9 cellular contexts compared by ENCODE assay signal in genomic region chr1:9069324-9070100, GRCh38. TPM values are rescaled to one million over a fixed set of nuclear protein-coding genes. Genes with fewer than 3 reads are reported as not detected.
DNase-seq lines count a peak whose midpoint lies in the region; ATAC-seq and TF ChIP-seq lines count a peak whose summit lies in the region.
"Had no signal": no experiment of that assay in that cellular context is flagged by ENCODE, and none has a peak within 500 bp of the region (broad histone marks: within the 10 kb centered on the region; RNA-seq: fewer than 3 reads in every experiment).

TSS of gene SLC2A5 (minus strand) at chr1:9069635. CDS start at chr1:9069536, 99 bp downstream.

- ATAC-seq in effector memory CD8-positive, alpha-beta T cell (replicated peaks) = peak; percentile 42

- peaks cover 6% of the 10 kb centered on the region; the same call in 1 of the 2 replicates for H3K27me3 Mint-ChIP-seq in HFFc6 (ENCODE audit: insufficient read depth)
- peaks cover 30 to 64% of the 10 kb centered on the region in 2 donors for H3K27me3 Mint-ChIP-seq in effector memory CD8-positive, alpha-beta T cell
- H3K27me3 Mint-ChIP-seq in activated CD4-positive, alpha-beta memory T cell treated with anti-CD3 and anti-CD28 coated beads, Interleukin-2, amount 10 ng/mL, durations not matched to agents 7 days and 5 days = peaks cover 22% of the 10 kb centered on the region

- TF ChIP-seq CTCF in HFFc6 (IDR thresholded peaks at IDR 0.05) = no peak

- 0 out of 2 replicates have a peak, but pooled peaks cover 4% of the 10 kb centered on the region for H3K36me3 Mint-ChIP-seq in HFFc6 (ENCODE audit: low read depth)
- H3K36me3 Mint-ChIP-seq in effector memory CD8-positive, alpha-beta T cell (ENCODE audit: insufficient read depth) = no peaks in the 10 kb centered on the region
- no peaks in the 10 kb centered on the region for H3K36me3 Mint-ChIP-seq in activated CD4-positive, alpha-beta memory T cell treated with anti-CD3 and anti-CD28 coated beads, Interleukin-2, amount 10 ng/mL, durations not matched to agents 7 days and 5 days (ENCODE audit: low read depth)

- DNase-seq in HFFc6 (no peak), NAMALWA (ENCODE audit: low spot score) (peak; percentile 98), pons (ENCODE audit: low spot score) (peak; percentile 90), amniotic stem cell (lab: John Stamatoyannopoulos, UW) (no peak)
- DNase-seq in effector memory CD8-positive, alpha-beta T cell = no peak
- DNase-seq in activated CD4-positive, alpha-beta memory T cell treated with anti-CD3 and anti-CD28 coated beads, Interleukin-2, amount 10 ng/mL, durations not matched to agents 7 days and 5 days = no peak
- DNase-seq in NK-92 treated with Interleukin-12 subunit alpha and Interleukin-12 subunit beta, amount 100 ng/mL, for 24 hours (lab: John Stamatoyannopoulos, UW) = no peak

- H3K4me3 Mint-ChIP-seq in HFFc6 = peak within 1 kb of the TSS; percentile 39
- peak within 1 kb of the TSS in 1 of 2 donors; percentile 38 for H3K4me3 Mint-ChIP-seq in effector memory CD8-positive, alpha-beta T cell
- no peak within 1 kb of the TSS for H3K4me3 Mint-ChIP-seq in activated CD4-positive, alpha-beta memory T cell treated with anti-CD3 and anti-CD28 coated beads, Interleukin-2, amount 10 ng/mL, durations not matched to agents 7 days and 5 days

- peak; percentile 42 for TF ChIP-seq POLR2A in GM18526 (IDR thresholded peaks at IDR 0.05; ENCODE audit: extremely low read depth, insufficient read length)

- POLR2A ChIA-PET in activated CD4-positive, alpha-beta memory T cell treated with anti-CD3 and anti-CD28 coated beads, Interleukin-2, amount 10 ng/mL, durations not matched to agents 7 days and 5 days (lab: Charles Lee) = no interaction called here

- peaks cover 45% of the 10 kb centered on the region for H3K4me1 Mint-ChIP-seq in HFFc6 (ENCODE audit: low read depth)
- peaks cover 0 to 7% of the 10 kb centered on the region in 2 donors for H3K4me1 Mint-ChIP-seq in effector memory CD8-positive, alpha-beta T cell (ENCODE audit: low read depth in 2 of 2)
- H3K4me1 Mint-ChIP-seq in activated CD4-positive, alpha-beta memory T cell treated with anti-CD3 and anti-CD28 coated beads, Interleukin-2, amount 10 ng/mL, durations not matched to agents 7 days and 5 days = peaks cover 9% of the 10 kb centered on the region

- CTCF ChIA-PET in activated CD4-positive, alpha-beta memory T cell treated with anti-CD3 and anti-CD28 coated beads, Interleukin-2, amount 10 ng/mL, durations not matched to agents 7 days and 5 days (lab: Charles Lee) = no interaction called here

- H3K27ac Mint-ChIP-seq in HFFc6 = peak within 1 kb of the TSS; percentile 22
- peak within 1 kb of the TSS in 1 of 2 donors; percentile 66 for H3K27ac Mint-ChIP-seq in effector memory CD8-positive, alpha-beta T cell
- H3K27ac Mint-ChIP-seq in activated CD4-positive, alpha-beta memory T cell treated with anti-CD3 and anti-CD28 coated beads, Interleukin-2, amount 10 ng/mL, durations not matched to agents 7 days and 5 days = no peak within 1 kb of the TSS

- H3K9me3 Mint-ChIP-seq in HFFc6 = no peaks in the 10 kb centered on the region
- H3K9me3 Mint-ChIP-seq in effector memory CD8-positive, alpha-beta T cell = no peaks in the 10 kb centered on the region
- no peaks in the 10 kb centered on the region for H3K9me3 Mint-ChIP-seq in activated CD4-positive, alpha-beta memory T cell treated with anti-CD3 and anti-CD28 coated beads, Interleukin-2, amount 10 ng/mL, durations not matched to agents 7 days and 5 days

RNA-seq across cellular contexts. Expression of gene SLC2A5, which starts in this region (rescaled TPM):
- under 1 TPM in 5 of 6 experiments, not detected in 1; 0.10 to 0.83 (median 0.18) TPM for total RNA-seq in HFFc6 (2021; fragmentation: NEBNext Ultra II Directional; extraction: Animal tissue kit (Norgen Biotek cat#: 25700))
- total RNA-seq in activated CD4-positive, alpha-beta memory T cell treated with anti-CD3 and anti-CD28 coated beads, Interleukin-2, amount 10 ng/mL, durations not matched to agents 7 days and 5 days = under 1 TPM in 1 of 2 experiments, not detected in 1; 0.25 TPM
- total RNA-seq: T-helper 1 cell treated with Interleukin-12 subunit alpha and Interleukin-12 subunit beta and Interleukin-4 antibody, amounts not matched to agents 30 ng/mL and 1 ng/mL, for 36 hours had no signal

Comparison
In these comparisons a context has a peak if more than half of its experiments do, and no peak if none do; other contexts are left out.
1. DNase-seq: peak in NAMALWA (single experiment) and pons (single experiment); none in HFFc6 (single experiment), effector memory CD8-positive, alpha-beta T cell (0 of 3), activated CD4-positive, alpha-beta memory T cell treated with anti-CD3 and anti-CD28 coated beads, Interleukin-2, amount 10 ng/mL, durations not matched to agents 7 days and 5 days (single experiment), amniotic stem cell (single experiment) and NK-92 treated with Interleukin-12 subunit alpha and Interleukin-12 subunit beta, amount 100 ng/mL, for 24 hours (single experiment).